In genomic region chrX:56026816-56027215, GRCh38 we compare ENCODE assay signal across 21 cellular contexts.
"Had no signal": no experiment of that assay in that cellular context is flagged by ENCODE, and none has a peak within 500 bp of the region (broad histone marks: within the 10 kb centered on the region; RNA-seq: fewer than 3 reads in every experiment).

No MANE protein-coding gene starts in this region.

- H3K27ac ChIP-seq: ascending aorta, breast epithelium, neutrophil, spleen, tibial nerve had no signal

- ATAC-seq: activated T-cell treated with anti-CD3 and anti-CD28 coated beads, Interleukin-2, amount 50 U/mL, for 72 hours; left colon; natural killer cell treated with Interleukin-12 subunit alpha and Interleukin-12 subunit beta and Interleukin-15 and Interleukin-18, amount 100 ng/mL, for 72 hours; stimulated activated naive B cell treated with anti-CD40 and anti-IgM and Interleukin-4, amounts not matched to agents 10 μg/mL and 1 μg/mL and 100 μg/mL, for 72 hours had no signal

- H3K4me1 ChIP-seq: ascending aorta, breast epithelium, spleen, tibial nerve had no signal

- H3K9me3 ChIP-seq: ascending aorta, breast epithelium, neutrophil, spleen, tibial nerve had no signal

- H3K36me3 ChIP-seq: ascending aorta, breast epithelium, neutrophil, spleen, tibial nerve had no signal

- H3K4me3 ChIP-seq: ascending aorta, breast epithelium, spleen, tibial nerve had no signal

- DNase-seq: activated CD4-positive, alpha-beta T cell treated with anti-CD3 and anti-CD28 coated beads, Interleukin-2, amount 50 U/mL, for 4 hours; activated effector memory CD4-positive, alpha-beta T cell treated with anti-CD3 and anti-CD28 coated beads, Interleukin-2, amount 50 U/mL, for 16 hours; activated naive CD4-positive, alpha-beta T cell treated with anti-CD3 and anti-CD28 coated beads, Interleukin-2, amount 50 U/mL, for 16 hours; activated T-cell treated with anti-CD3 and anti-CD28 coated beads, Interleukin-2, amount 50 U/mL, for 72 hours; cortex of kidney; erythroblast; foreskin melanocyte; glutamatergic neuron; hippocampal formation; islet precursor cell; left colon; posterior cingulate gyrus; retina; spleen; stimulated activated CD4-positive, alpha-beta T cell treated with anti-CD3 and anti-CD28 coated beads, Interleukin-4, amount 100 ng/mL, for 4 hours; stimulated activated naive B cell treated with anti-CD40 and anti-IgM and Interleukin-4, amounts not matched to agents 10 μg/mL and 1 μg/mL and 100 μg/mL, for 72 hours had no signal

- H3K27me3 ChIP-seq: ascending aorta, breast epithelium, neutrophil, spleen, tibial nerve had no signal
